9 cellular contexts compared by ENCODE assay signal in genomic region chr1:192531037-192531703, GRCh38. TPM values are rescaled to one million over a fixed set of nuclear protein-coding genes. Genes with fewer than 3 reads are reported as not detected.
DNase-seq lines count a peak whose midpoint lies in the region; ATAC-seq and TF ChIP-seq lines count a peak whose summit lies in the region.
"Not testable (repeated sequence)": the region's sequence is repeated elsewhere in the genome, so short reads cannot be mapped to it uniquely, and the experiment has no call there.
"Had no signal": no experiment of that assay in that cellular context is flagged by ENCODE, and none has a peak within 500 bp of the region (broad histone marks: within the 10 kb centered on the region; RNA-seq: fewer than 3 reads in every experiment).

No MANE protein-coding gene starts in this region.

- H3K9ac ChIP-seq in HUES48 (ENCODE audit: low read depth, low read length): not testable (repeated sequence)

- H3K4me1 ChIP-seq in HUES48 (ENCODE audit: control insufficient read depth, insufficient read depth, low read length): peaks cover 24% of the 10 kb centered on the region

- H3K27ac ChIP-seq in HUES48 (ENCODE audit: low read depth, low read length): peak overlapping the region; percentile 35

- H3K4me3 Mint-ChIP-seq in neural crest cell: peak overlapping the region; percentile 32
- peak overlapping the region; percentile 1 for H3K4me3 Mint-ChIP-seq in stimulated activated effector memory CD8-positive, alpha-beta T cell treated with anti-CD3 and anti-CD28 coated beads, Interleukin-12 subunit alpha, Interleukin-12 subunit beta, amount 100 ng/mL, for 72 hours

- H3K36me3 ChIP-seq in HUES48 (ENCODE audit: control insufficient read depth, insufficient read depth, low read length): not testable (repeated sequence)

- not testable (repeated sequence) for H3K9me3 Mint-ChIP-seq in activated naive CD4-positive, alpha-beta T cell treated with anti-CD3 and anti-CD28 coated beads, Interleukin-2, amount 50 U/mL, for 72 hours; neural crest cell; stimulated activated effector memory CD8-positive, alpha-beta T cell treated with anti-CD3 and anti-CD28 coated beads, Interleukin-12 subunit alpha, Interleukin-12 subunit beta, amount 100 ng/mL, for 72 hours

- not testable (repeated sequence) for TF ChIP-seq CTCF in fibroblast of villous mesenchyme (IDR thresholded peaks at IDR 0.05; ENCODE audit: insufficient read depth, low read depth, low read length); neural crest cell (conservative IDR thresholded peaks at IDR 0.05)

- peak; percentile 99 to 100 for ATAC-seq in activated naive CD4-positive, alpha-beta T cell treated with anti-CD3 and anti-CD28 coated beads, Interleukin-2, amount 50 U/mL, for 72 hours
- ATAC-seq in stimulated activated effector memory CD8-positive, alpha-beta T cell treated with anti-CD3 and anti-CD28 coated beads, Interleukin-12 subunit alpha, Interleukin-12 subunit beta, amount 100 ng/mL, for 72 hours: peak; percentile 96

- H3K4me1 Mint-ChIP-seq in neural crest cell: peaks cover 28% of the 10 kb centered on the region
- peaks cover 39% of the 10 kb centered on the region for H3K4me1 Mint-ChIP-seq in stimulated activated effector memory CD8-positive, alpha-beta T cell treated with anti-CD3 and anti-CD28 coated beads, Interleukin-12 subunit alpha, Interleukin-12 subunit beta, amount 100 ng/mL, for 72 hours

- H3K9me3 ChIP-seq in HUES48 (ENCODE audit: control insufficient read depth, insufficient read depth, low read length): not testable (repeated sequence)

- H3K36me3 Mint-ChIP-seq in activated naive CD4-positive, alpha-beta T cell treated with anti-CD3 and anti-CD28 coated beads, Interleukin-2, amount 50 U/mL, for 72 hours; neural crest cell (ENCODE audit: low read depth); stimulated activated effector memory CD8-positive, alpha-beta T cell treated with anti-CD3 and anti-CD28 coated beads, Interleukin-12 subunit alpha, Interleukin-12 subunit beta, amount 100 ng/mL, for 72 hours: not testable (repeated sequence)

- H3K27ac Mint-ChIP-seq in activated naive CD4-positive, alpha-beta T cell treated with anti-CD3 and anti-CD28 coated beads, Interleukin-2, amount 50 U/mL, for 72 hours; stimulated activated effector memory CD8-positive, alpha-beta T cell treated with anti-CD3 and anti-CD28 coated beads, Interleukin-12 subunit alpha, Interleukin-12 subunit beta, amount 100 ng/mL, for 72 hours: not testable (repeated sequence)
- H3K27ac Mint-ChIP-seq in neural crest cell (ENCODE audit: unreplicated experiment): peak overlapping the region; percentile 82

- not testable (repeated sequence) for H3K27me3 ChIP-seq in HUES48 (ENCODE audit: control insufficient read depth, insufficient read depth, low read length)

- DNase-seq in EH (ENCODE audit: low read depth) (peak; percentile 89), H4 (ENCODE audit: low spot score) (peak; percentile 89), T-helper 9 cell (peak; percentile 24), fibroblast of villous mesenchyme (ENCODE audit: low read depth) (peak; percentile 85), neural crest cell (ENCODE audit: low read depth, low spot score) (peak; percentile 6)
- DNase-seq in activated naive CD4-positive, alpha-beta T cell treated with anti-CD3 and anti-CD28 coated beads, Interleukin-2, amount 50 U/mL, for 72 hours (ENCODE audit: low spot score in 2 of 2): peak in 1 of 2 donors; percentile 48
- not testable (repeated sequence) for DNase-seq in stimulated activated effector memory CD8-positive, alpha-beta T cell treated with anti-CD3 and anti-CD28 coated beads, Interleukin-12 subunit alpha, Interleukin-12 subunit beta, amount 100 ng/mL, for 72 hours (ENCODE audit: low spot score in 2 of 2)

- H3K27me3 Mint-ChIP-seq in neural crest cell (ENCODE audit: low read depth): not testable (repeated sequence)

- H3K4me3 ChIP-seq in HUES48 (ENCODE audit: low read depth, low read length); fibroblast of villous mesenchyme (ENCODE audit: low read depth, low read length): not testable (repeated sequence)

RNA-seq across cellular contexts. Expression of gene RGS1, which starts 44.4 kb away (rescaled TPM):
- 2.4 and 4.5 TPM in 2 replicates for total RNA-seq in H4 (2014; rRNA removed; shearing (Covaris generic))
- 10 to 100 TPM in 1 of 2 donors, 1 to 10 TPM in 1; 9.0 to 12.0 TPM for total RNA-seq in activated naive CD4-positive, alpha-beta T cell treated with anti-CD3 and anti-CD28 coated beads, Interleukin-2, amount 50 U/mL, for 72 hours
- total RNA-seq in fibroblast of villous mesenchyme (0.32 TPM in 1 of 2 replicates, not detected in the other), neural crest cell (not detected in 2 replicates)
- total RNA-seq: epithelial cell of proximal tubule had no signal
